9 cellular contexts compared by ENCODE assay signal in the genomic region with DNA sequence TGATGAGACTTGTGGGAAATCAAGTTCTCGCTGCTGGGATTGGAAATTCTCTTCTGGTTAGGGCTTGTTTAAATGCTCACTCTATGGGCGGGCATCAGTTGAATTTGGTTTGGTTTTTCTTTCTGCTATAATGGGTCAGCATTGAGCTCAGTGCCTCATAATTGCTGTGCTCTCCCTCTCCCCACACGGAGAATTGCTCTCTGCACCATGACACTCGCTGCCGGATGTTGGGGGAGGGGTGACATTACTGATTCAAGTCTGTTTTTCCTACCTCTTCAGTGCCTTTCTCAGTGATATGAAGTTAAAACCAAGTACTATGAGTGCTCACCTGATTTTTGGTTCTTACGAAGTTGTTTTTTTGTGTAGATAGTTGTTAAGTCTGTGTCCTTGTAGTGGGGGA.
"Had no signal": no experiment of that assay in that cellular context is flagged by ENCODE, and none has a peak within 500 bp of the region (broad histone marks: within the 10 kb centered on the region; RNA-seq: fewer than 3 reads in every experiment).

No MANE protein-coding gene starts in this region.

- H3K9me3 Mint-ChIP-seq: HFFc6 had no signal

- H3K27ac ChIP-seq: KMS-11 had no signal

- H3K4me3 Mint-ChIP-seq: HFFc6, IgD-negative memory B cell had no signal

- DNase-seq: GOT3, HFFc6, KBM-7 had no signal

- H3K4me1 Mint-ChIP-seq: IgD-negative memory B cell had no signal

- H3K27ac Mint-ChIP-seq: HFFc6, IgD-negative memory B cell had no signal

- H3K36me3 Mint-ChIP-seq: IgD-negative memory B cell had no signal

- H3K36me3 ChIP-seq: HAP-1 had no signal

- H3K4me3 ChIP-seq: HAP-1 had no signal

- H3K9ac ChIP-seq: KMS-11 had no signal

- H3K4me1 ChIP-seq: HAP-1 had no signal

- H3K4me2 ChIP-seq: KMS-11 had no signal

- H3K9me3 ChIP-seq: HAP-1 had no signal

- ATAC-seq: HCT116 had no signal

- FAIRE-seq: H54, HTR-8/SVneo had no signal
